ENCODE assay signal across 1 cellular context in the genomic region with DNA sequence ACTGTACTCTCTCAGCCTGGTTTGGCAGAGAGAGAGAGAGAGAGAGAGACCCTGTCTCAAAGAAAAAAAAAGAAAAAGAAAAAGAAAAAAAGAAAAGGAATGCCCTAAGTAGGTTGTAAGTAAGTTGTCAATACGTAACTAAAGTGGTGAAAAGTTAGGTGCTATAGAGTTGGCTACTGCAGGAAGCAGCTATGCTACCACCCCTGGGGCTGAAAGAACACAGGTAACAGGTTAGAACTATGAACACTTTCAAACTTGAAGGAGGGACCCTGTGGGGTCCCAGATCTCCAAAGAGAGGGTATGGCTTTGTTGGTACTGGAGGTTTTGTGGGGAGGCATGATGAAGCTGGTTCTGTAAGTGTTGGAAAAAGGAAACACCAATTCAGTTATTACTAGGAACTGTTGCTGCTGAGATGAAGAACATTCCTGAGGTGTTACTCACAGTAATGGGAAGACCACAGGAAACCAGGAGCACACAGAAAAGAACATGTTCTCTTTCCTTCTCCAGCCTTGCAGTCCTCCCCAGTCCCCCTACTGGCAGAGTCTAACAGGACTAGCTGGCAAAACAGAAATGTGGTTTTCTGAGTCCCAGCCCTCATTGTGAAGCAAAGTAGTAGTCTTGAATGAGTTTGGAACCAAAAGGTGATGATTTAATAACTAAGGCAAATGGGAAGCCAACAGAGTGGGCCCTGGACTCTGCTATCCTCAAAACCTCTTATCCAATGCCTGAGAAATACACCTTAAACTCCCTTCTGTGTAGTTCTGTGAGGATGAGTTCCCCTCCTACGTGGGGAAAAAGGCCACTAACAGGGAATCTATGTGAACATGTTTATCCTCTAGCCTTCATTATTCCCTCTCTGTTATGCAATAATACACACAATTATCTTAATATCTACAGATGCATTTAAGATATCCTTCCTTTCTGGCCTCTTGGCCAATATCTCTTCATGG.
TF ChIP-seq lines count a peak whose summit lies in the region.

No MANE protein-coding gene starts in this region.

TF ChIP-seq in H1, 55 proteins besides CTCF, POLR2A, EP300 and RAD21 (continued from another document):
- TF ChIP-seq CHD7 (IDR thresholded peaks at IDR 0.05; ENCODE audit: insufficient replicate concordance, low read length) = no peak
- no peak for TF ChIP-seq CREB1 (IDR thresholded peaks at IDR 0.05)
- peak; percentile 71; the same call in 1 of the 2 replicates for TF ChIP-seq JUND (IDR thresholded peaks at IDR 0.05; ENCODE audit: low read length)
TF ChIP-seq in H1: peak in this region for 1.
